Comparison of ENCODE assay signal across 19 cellular contexts in genomic region chr21:45182958-45183357, GRCh38.
DNase-seq lines count a peak whose midpoint lies in the region; ATAC-seq and TF ChIP-seq lines count a peak whose summit lies in the region.
"Had no signal": no experiment of that assay in that cellular context is flagged by ENCODE, and none has a peak within 500 bp of the region (broad histone marks: within the 10 kb centered on the region; RNA-seq: fewer than 3 reads in every experiment).

No MANE protein-coding gene starts in this region.

- H3K27ac Mint-ChIP-seq in T-helper 2 cell treated with Interferon-gamma antibody and Interleukin-4, amounts not matched to agents 5 μg/mL and 100 μg/mL, for 36 hours = peak overlapping the region; percentile 17
- H3K27ac Mint-ChIP-seq in neural progenitor cell (no peak overlapping the region), natural killer cell (no peak overlapping the region)
- H3K27ac Mint-ChIP-seq: B cell; CD4-positive, alpha-beta T cell; HFFc6 had no signal

- H2AFZ ChIP-seq in neural progenitor cell (replicated peaks) = no peak overlapping the region

- no peak for ATAC-seq in natural killer cell

- H3F3A ChIP-seq in neural progenitor cell (ENCODE audit: low read depth) = no peaks in the 10 kb centered on the region

- H3K9ac ChIP-seq in neural progenitor cell = no peak overlapping the region
- H3K9ac ChIP-seq: BLaER1 had no signal

- no peak for DNase-seq in T-helper 2 cell treated with Interferon-gamma antibody and Interleukin-4, amounts not matched to agents 5 μg/mL and 100 μg/mL, for 36 hours (ENCODE audit: low spot score)
- DNase-seq in T-helper 2 cell (no peak), lung microvascular endothelial cell (ENCODE audit: low read depth in 2 of 2) (peak; percentile 30 to 58), neural progenitor cell (ENCODE audit: low spot score) (no peak), natural killer cell (no peak)
- DNase-seq: Calu3; CD4-positive, alpha-beta T cell; COR-L47; DMS53; DMS79 treated with DMSO at 0.1 percent for 48 hours; GF-D8; GOT3; HFFc6 had no signal

- H3K9me3 ChIP-seq in neural progenitor cell (ENCODE audit: low read depth) = peaks cover 18% of the 10 kb centered on the region

- H3K4me1 Mint-ChIP-seq in T-helper 2 cell treated with Interferon-gamma antibody and Interleukin-4, amounts not matched to agents 5 μg/mL and 100 μg/mL, for 36 hours (ENCODE audit: low read depth) = no peaks in the 10 kb centered on the region
- H3K4me1 Mint-ChIP-seq in neural progenitor cell (peaks cover 18% of the 10 kb centered on the region), natural killer cell (no peaks in the 10 kb centered on the region)
- H3K4me1 Mint-ChIP-seq: B cell had no signal

- no peaks in the 10 kb centered on the region for H3K27me3 Mint-ChIP-seq in T-helper 2 cell treated with Interferon-gamma antibody and Interleukin-4, amounts not matched to agents 5 μg/mL and 100 μg/mL, for 36 hours (ENCODE audit: low read depth)
- no peaks in the 10 kb centered on the region for H3K27me3 Mint-ChIP-seq in neural progenitor cell (ENCODE audit: insufficient read depth, low read depth)
- no peaks in the 10 kb centered on the region for H3K27me3 Mint-ChIP-seq in natural killer cell (ENCODE audit: low read depth in 2 of 2)
- H3K27me3 Mint-ChIP-seq: B cell; CD4-positive, alpha-beta T cell had no signal

- no peak overlapping the region for H3K4me3 Mint-ChIP-seq in T-helper 2 cell treated with Interferon-gamma antibody and Interleukin-4, amounts not matched to agents 5 μg/mL and 100 μg/mL, for 36 hours
- H3K4me3 Mint-ChIP-seq in neural progenitor cell (no peak overlapping the region), natural killer cell (no peak overlapping the region)
- H3K4me3 Mint-ChIP-seq: B cell; CD4-positive, alpha-beta T cell; HFFc6 had no signal

- no peaks in the 10 kb centered on the region for H4K20me1 ChIP-seq in neural progenitor cell (ENCODE audit: low read depth)

- H3K36me3 ChIP-seq in neural progenitor cell = peaks cover 16% of the 10 kb centered on the region

- H3K36me3 Mint-ChIP-seq in T-helper 2 cell treated with Interferon-gamma antibody and Interleukin-4, amounts not matched to agents 5 μg/mL and 100 μg/mL, for 36 hours (ENCODE audit: low read depth) = peaks cover 62% of the 10 kb centered on the region
- peaks cover 30% of the 10 kb centered on the region for H3K36me3 Mint-ChIP-seq in neural progenitor cell
- peaks cover 30% of the 10 kb centered on the region for H3K36me3 Mint-ChIP-seq in natural killer cell

- no peaks in the 10 kb centered on the region for H3K4me1 ChIP-seq in neural progenitor cell
- H3K4me1 ChIP-seq: BLaER1, HAP-1 had no signal

- intact Hi-C loops in natural killer cell (cut with micrococcal nuclease) = no loop called here

- no peak overlapping the region for H3K4me3 ChIP-seq in neural progenitor cell
- H3K4me3 ChIP-seq: BLaER1, HAP-1 had no signal

- H3K27ac ChIP-seq in VCaP = peak overlapping the region; percentile 49
- H3K27ac ChIP-seq in neural progenitor cell = no peak overlapping the region
- H3K27ac ChIP-seq: 22Rv1, BLaER1, C4-2B had no signal

- peaks cover 22% of the 10 kb centered on the region for H3K9me3 Mint-ChIP-seq in T-helper 2 cell treated with Interferon-gamma antibody and Interleukin-4, amounts not matched to agents 5 μg/mL and 100 μg/mL, for 36 hours
- peaks cover 20% of the 10 kb centered on the region for H3K9me3 Mint-ChIP-seq in neural progenitor cell
- H3K9me3 Mint-ChIP-seq in natural killer cell = peaks cover 0 to 10% of the 10 kb centered on the region in 2 donors

- no peaks in the 10 kb centered on the region for H3K79me2 ChIP-seq in neural progenitor cell (ENCODE audit: low read depth)

- TF ChIP-seq CTCF in VCaP (conservative IDR thresholded peaks at IDR 0.05) (no peak), neural progenitor cell (IDR thresholded peaks at IDR 0.05) (no peak), natural killer cell (IDR thresholded peaks at IDR 0.05) (no peak)

- H3K27me3 ChIP-seq in neural progenitor cell = no peaks in the 10 kb centered on the region
- H3K27me3 ChIP-seq: BLaER1 had no signal

- H3K4me2 ChIP-seq in neural progenitor cell = no peak overlapping the region
- H3K4me2 ChIP-seq: BLaER1 had no signal

Comparison
In these comparisons a context has a peak if more than half of its experiments do, and no peak if none do; other contexts are left out.
1. DNase-seq: peak in lung microvascular endothelial cell (2 of 2); none in T-helper 2 cell treated with Interferon-gamma antibody and Interleukin-4, amounts not matched to agents 5 μg/mL and 100 μg/mL, for 36 hours (single experiment), T-helper 2 cell (0 of 5), neural progenitor cell (single experiment) and natural killer cell (single experiment).